Comparison of ENCODE assay signal across 8 cellular contexts in the genomic region with DNA sequence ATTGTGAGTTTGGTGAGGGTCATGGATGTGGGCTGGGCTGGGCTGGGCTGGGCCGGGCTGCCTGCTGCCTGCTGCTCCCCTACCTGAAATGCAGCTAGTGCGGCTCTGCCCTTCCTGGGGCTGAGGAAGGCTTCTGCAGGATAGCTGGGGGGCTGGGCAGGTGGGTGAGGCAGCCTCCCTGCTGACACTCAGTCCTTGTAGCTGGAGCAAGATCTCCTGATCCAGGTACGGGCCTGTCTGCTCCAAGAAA. TPM values are rescaled to one million over a fixed set of nuclear protein-coding genes. Genes with fewer than 3 reads are reported as not detected.
DNase-seq lines count a peak whose midpoint lies in the region; ATAC-seq and TF ChIP-seq lines count a peak whose summit lies in the region.

No MANE protein-coding gene starts in this region.

- ATAC-seq in DND-41 (ENCODE audit: insufficient read depth, low read depth) (peak; percentile 8), HG03196 (IDR thresholded peaks at IDR 0.05; ENCODE audit: unreplicated experiment) (no peak)

- H3K4me1 ChIP-seq in DND-41 (ENCODE audit: insufficient read depth, low read length) (peaks cover 28% of the 10 kb centered on the region), breast epithelium (peaks cover 13 to 14% of the 10 kb centered on the region in 2 donors), mucosa of stomach (ENCODE audit: control insufficient read depth, insufficient read depth, low read length) (peaks cover 43% of the 10 kb centered on the region)

- no peak overlapping the region for H3K4me2 ChIP-seq in DND-41 (ENCODE audit: insufficient read depth, low read length)

- H3K4me3 ChIP-seq in DND-41 (ENCODE audit: low read depth in 1 of 2, low read length in 2 of 2) (no peak overlapping the region), MG63 (no peak overlapping the region), breast epithelium (peak overlapping the region in 1 of 3 donors; percentile 54), mucosa of stomach (ENCODE audit: low read length) (no peak overlapping the region)

- peaks cover 38% of the 10 kb centered on the region for H3K79me2 ChIP-seq in DND-41 (ENCODE audit: insufficient read depth, low read length)

- intact Hi-C loops in breast epithelium (cut with DNase I; ENCODE audit: low total_unique reads), result no loop called here

- peaks cover 69% of the 10 kb centered on the region for H4K20me1 ChIP-seq in DND-41 (ENCODE audit: insufficient read depth, low read length)

- no peak for TF ChIP-seq POLR2A in breast epithelium (IDR thresholded peaks at IDR 0.05)

- peaks cover 50% of the 10 kb centered on the region for H3K36me3 ChIP-seq in DND-41 (ENCODE audit: insufficient read depth, low read length)
- peaks cover 44% of the 10 kb centered on the region for H3K36me3 ChIP-seq in MG63
- H3K36me3 ChIP-seq in breast epithelium, result no peaks in the 10 kb centered on the region
- peaks cover 18% of the 10 kb centered on the region for H3K36me3 ChIP-seq in mucosa of stomach (ENCODE audit: control insufficient read depth, insufficient read depth, low read length)

- DNase-seq in DND-41 (no peak), MG63 (peak; percentile 38), breast epithelium (ENCODE audit: low spot score in 2 of 2) (no peak), T1000 (lab: John Stamatoyannopoulos, UW) (no peak), NCI-H1694 treated with DMSO at 0.1 percent for 48 hours (lab: John Stamatoyannopoulos, UW) (no peak), hepatic stellate cell (ENCODE audit: low spot score) (no peak)

- no peak overlapping the region for H3K9ac ChIP-seq in DND-41 (ENCODE audit: low read depth, low read length)
- H3K9ac ChIP-seq in mucosa of stomach (ENCODE audit: low read length), result peak overlapping the region; percentile 24

- H3K27me3 ChIP-seq in DND-41 (ENCODE audit: insufficient read depth, low read length, poor library complexity) (no peaks in the 10 kb centered on the region), MG63 (no peaks in the 10 kb centered on the region), breast epithelium (peaks cover 0 to 13% of the 10 kb centered on the region in 2 donors), mucosa of stomach (ENCODE audit: control insufficient read depth, insufficient read depth, low read length) (peaks cover 13% of the 10 kb centered on the region)

- H2AFZ ChIP-seq in DND-41 (ENCODE audit: low read depth, low read length), result no peak overlapping the region

- H3K9me3 ChIP-seq in DND-41 (ENCODE audit: insufficient read depth, low read length, severe bottlenecking) (no peaks in the 10 kb centered on the region), MG63 (no peaks in the 10 kb centered on the region), breast epithelium (no peaks in the 10 kb centered on the region), mucosa of stomach (ENCODE audit: control insufficient read depth, low read length) (no peaks in the 10 kb centered on the region)

- TF ChIP-seq CTCF in DND-41 (IDR thresholded peaks at IDR 0.05; ENCODE audit: borderline replicate concordance, extremely low read depth, low read length, poor library complexity, severe bottlenecking) (no peak), breast epithelium (IDR thresholded peaks at IDR 0.05) (no peak)

- H3K27ac ChIP-seq in DND-41 (ENCODE audit: low read length), result no peak overlapping the region
- H3K27ac ChIP-seq in breast epithelium, result peak overlapping the region; percentile 51 to 74

RNA-seq across cellular contexts. Expression of a gene that starts 4.7 kb away (rescaled TPM):
- total RNA-seq in MG63 (2014; rRNA removed; shearing (Covaris generic); ENCODE audit: low replicate concordance), result 2,413 and 2,555 TPM in 2 replicates
- 1,000 to 10,000 TPM; 5,075 to 6,295 (median 5,484) TPM for total RNA-seq in breast epithelium

RNA-seq across cellular contexts. Expression of a gene that starts 10.4 kb away (rescaled TPM):
- 9.1 and 9.6 TPM in 2 replicates for total RNA-seq in MG63 (2014; rRNA removed; shearing (Covaris generic); ENCODE audit: low replicate concordance)
- total RNA-seq in breast epithelium, result 1 to 10 TPM in 2 of 3 donors, not detected in 1; 1.2 to 4.9 TPM

RNA-seq across cellular contexts. Expression of a gene that starts 48.3 kb away (rescaled TPM):
- not detected in 2 replicates for total RNA-seq in MG63 (2014; rRNA removed; shearing (Covaris generic); ENCODE audit: low replicate concordance)
- under 1 TPM; 0.59 to 0.98 (median 0.80) TPM for total RNA-seq in breast epithelium

RNA-seq across cellular contexts. Expression of a gene that starts 57.0 kb away (rescaled TPM):
- 52.8 and 71.9 TPM in 2 replicates for total RNA-seq in MG63 (2014; rRNA removed; shearing (Covaris generic); ENCODE audit: low replicate concordance)
- 100 to 1,000 TPM; 104 to 126 (median 118) TPM for total RNA-seq in breast epithelium
